In the genomic region with DNA sequence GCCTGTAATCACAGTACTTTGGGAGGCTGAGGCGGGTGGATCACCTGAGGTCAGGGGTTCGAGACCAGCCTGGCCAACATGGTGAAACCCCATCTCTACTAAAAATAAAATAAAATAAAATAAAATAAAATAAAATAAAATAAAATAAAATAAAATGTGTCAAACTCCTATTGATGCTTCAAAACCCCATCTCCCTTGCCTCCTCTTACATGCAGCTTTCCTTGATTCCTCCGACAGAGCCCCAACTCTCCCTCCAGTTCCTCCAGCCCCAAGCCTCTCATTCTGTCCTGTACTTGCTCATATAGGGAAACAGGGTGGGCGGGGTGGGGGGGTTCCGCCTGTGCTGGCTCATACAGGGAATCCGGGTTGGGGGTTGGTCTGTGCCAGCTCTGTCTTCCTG, we compare ENCODE assay signal across 12 cellular contexts. TPM values are rescaled to one million over a fixed set of nuclear protein-coding genes. Genes with fewer than 3 reads are reported as not detected.
"Had no signal": no experiment of that assay in that cellular context is flagged by ENCODE, and none has a peak within 500 bp of the region (broad histone marks: within the 10 kb centered on the region; RNA-seq: fewer than 3 reads in every experiment).

No MANE protein-coding gene starts in this region.

RNA-seq across cellular contexts. Expression of gene RNU6-2, which starts 3.8 kb away (rescaled TPM):
- total RNA-seq: activated naive CD8-positive, alpha-beta T cell treated with anti-CD3 and anti-CD28 coated beads for 36 hours; gastrocnemius medialis; heart left ventricle; kidney epithelial cell; left lung; mucosa of descending colon; omental fat pad; posterior vena cava; T-helper 1 cell treated with Interleukin-12 subunit alpha and Interleukin-12 subunit beta and Interleukin-4 antibody, amounts not matched to agents 30 ng/mL and 1 ng/mL, for 36 hours; tibial nerve; vagina had no signal
- polyA plus RNA-seq: esophagus, heart left ventricle had no signal

RNA-seq across cellular contexts. Expression of gene GRIN3B, which starts 24.9 kb away (rescaled TPM):
- total RNA-seq: activated naive CD8-positive, alpha-beta T cell treated with anti-CD3 and anti-CD28 coated beads for 36 hours; gastrocnemius medialis; mucosa of descending colon; T-helper 1 cell treated with Interleukin-12 subunit alpha and Interleukin-12 subunit beta and Interleukin-4 antibody, amounts not matched to agents 30 ng/mL and 1 ng/mL, for 36 hours; vagina had no signal
